2 cellular contexts compared by ENCODE assay signal in the genomic region with DNA sequence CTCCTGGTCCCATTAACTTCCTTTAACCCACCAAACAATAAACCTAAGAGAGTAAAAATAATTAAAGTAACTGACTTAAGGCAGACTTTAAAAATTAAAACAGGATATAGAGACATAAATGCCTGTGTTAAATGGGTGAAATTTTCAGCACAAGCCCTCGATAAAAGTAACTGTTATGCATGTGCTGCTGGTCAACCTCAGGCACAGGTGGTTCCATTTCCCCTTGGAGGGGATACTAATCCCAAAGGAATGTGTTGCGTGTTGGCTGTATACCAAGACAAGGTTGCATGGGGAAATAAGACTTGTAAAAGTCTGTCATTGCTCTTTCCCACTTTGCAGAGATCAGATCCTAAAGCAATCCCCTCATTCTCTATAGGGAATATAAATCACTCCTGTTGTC.
TF ChIP-seq lines count a peak whose summit lies in the region.

No MANE protein-coding gene starts in this region.

TF ChIP-seq in IMR-90, 13 proteins besides CTCF, POLR2A, EP300 and RAD21:
- TF ChIP-seq MXI1 (IDR thresholded peaks at IDR 0.05; ENCODE audit: borderline replicate concordance, low read depth, low read length) (no peak), BHLHE40 (IDR thresholded peaks at IDR 0.05; ENCODE audit: low read depth, low read length) (no peak), CEBPB (IDR thresholded peaks at IDR 0.05; ENCODE audit: low read depth, low read length) (no peak), NFE2L2 (IDR thresholded peaks at IDR 0.05; ENCODE audit: low read depth, low read length) (no peak), ELK1 (IDR thresholded peaks at IDR 0.05; ENCODE audit: borderline replicate concordance, low read depth, low read length) (no peak), CHD1 (IDR thresholded peaks at IDR 0.05; ENCODE audit: low read depth, low read length) (no peak), MAFK (IDR thresholded peaks at IDR 0.05; ENCODE audit: low read depth, low read length) (no peak), RCOR1 (IDR thresholded peaks at IDR 0.05; ENCODE audit: insufficient replicate concordance, low read length) (no peak), RFX5 (IDR thresholded peaks at IDR 0.05; ENCODE audit: low read depth, low read length) (no peak), USF2 (IDR thresholded peaks at IDR 0.05; ENCODE audit: low read depth, low read length) (no peak), FOS (IDR thresholded peaks at IDR 0.05; ENCODE audit: low read depth, low read length) (no peak), MAZ (IDR thresholded peaks at IDR 0.05; ENCODE audit: borderline replicate concordance, low read depth, low read length) (no peak)

TF ChIP-seq in K562, 482 proteins besides CTCF, POLR2A, EP300 and RAD21 (continues in another document):
- TF ChIP-seq BRD4 (IDR thresholded peaks at IDR 0.05) (no peak), LEF1 (IDR thresholded peaks at IDR 0.05) (no peak), E2F6 (IDR thresholded peaks at IDR 0.05; ENCODE audit: borderline replicate concordance in 1 of 2, extremely low read depth in 1 of 2, insufficient read depth in 1 of 2, insufficient read length in 1 of 2, low read depth in 1 of 2, low read length in 1 of 2, poor library complexity in 1 of 2, severe bottlenecking in 1 of 2) (no peak), ATF6 (CRISPR knock-in tag; IDR thresholded peaks at IDR 0.05) (no peak), STAT6 (CRISPR knock-in tag; IDR thresholded peaks at IDR 0.05) (no peak), MYNN (IDR thresholded peaks at IDR 0.05) (no peak), MYNN (CRISPR knock-in tag; IDR thresholded peaks at IDR 0.05) (no peak), ID3 (CRISPR knock-in tag; IDR thresholded peaks at IDR 0.05) (no peak), ID3 (tag; IDR thresholded peaks at IDR 0.05) (0 out of 2 replicates have a peak, but pooled peaks have one; percentile 41), MGA (IDR thresholded peaks at IDR 0.05) (0 out of 2 replicates have a peak, but pooled peaks have one; percentile 14), MYC (IDR thresholded peaks at IDR 0.05; ENCODE audit: low read depth, low read length) (no peak), MYC (CRISPR knock-in tag; IDR thresholded peaks at IDR 0.05; ENCODE audit: borderline replicate concordance, low read depth) (no peak), MTA1 (IDR thresholded peaks at IDR 0.05; ENCODE audit: borderline replicate concordance) (no peak), ZNF644 (tag; IDR thresholded peaks at IDR 0.05; ENCODE audit: low read depth) (no peak), GABPB1 (CRISPR knock-in tag; IDR thresholded peaks at IDR 0.05) (no peak), C11orf30 (IDR thresholded peaks at IDR 0.05; ENCODE audit: low read depth) (no peak), GABPA (tag; conservative IDR thresholded peaks at IDR 0.05; ENCODE audit: low read depth) (no peak), MTA2 (IDR thresholded peaks at IDR 0.05; ENCODE audit: low read depth) (no peak), MEIS2 (IDR thresholded peaks at IDR 0.05; ENCODE audit: partially characterized antibody) (peak; percentile 68), ESRRB (CRISPR knock-in tag; IDR thresholded peaks at IDR 0.05; ENCODE audit: borderline replicate concordance) (no peak), ZNF146 (CRISPR knock-in tag; IDR thresholded peaks at IDR 0.05; ENCODE audit: unreplicated experiment) (no peak), NR2F6 (CRISPR knock-in tag; IDR thresholded peaks at IDR 0.05) (no peak), RB1 (IDR thresholded peaks at IDR 0.05; ENCODE audit: low read depth) (no peak), TRIM28 (IDR thresholded peaks at IDR 0.05) (no peak), CSDE1 (IDR thresholded peaks at IDR 0.05) (0 out of 4 replicates have a peak, but pooled peaks of 1 of the 2 experiments have one; percentile 59), ATF1 (CRISPR knock-in tag; IDR thresholded peaks at IDR 0.05) (no peak), ATF1 (tag; IDR thresholded peaks at IDR 0.05) (no peak), PML (IDR thresholded peaks at IDR 0.05; ENCODE audit: low read length) (no peak)
- TF ChIP-seq, protein P1, sequence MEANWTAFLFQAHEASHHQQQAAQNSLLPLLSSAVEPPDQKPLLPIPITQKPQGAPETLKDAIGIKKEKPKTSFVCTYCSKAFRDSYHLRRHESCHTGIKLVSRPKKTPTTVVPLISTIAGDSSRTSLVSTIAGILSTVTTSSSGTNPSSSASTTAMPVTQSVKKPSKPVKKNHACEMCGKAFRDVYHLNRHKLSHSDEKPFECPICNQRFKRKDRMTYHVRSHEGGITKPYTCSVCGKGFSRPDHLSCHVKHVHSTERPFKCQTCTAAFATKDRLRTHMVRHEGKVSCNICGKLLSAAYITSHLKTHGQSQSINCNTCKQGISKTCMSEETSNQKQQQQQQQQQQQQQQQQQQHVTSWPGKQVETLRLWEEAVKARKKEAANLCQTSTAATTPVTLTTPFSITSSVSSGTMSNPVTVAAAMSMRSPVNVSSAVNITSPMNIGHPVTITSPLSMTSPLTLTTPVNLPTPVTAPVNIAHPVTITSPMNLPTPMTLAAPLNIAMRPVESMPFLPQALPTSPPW (CRISPR knock-in tag; IDR thresholded peaks at IDR 0.05): no peak
- TF ChIP-seq, protein P2, sequence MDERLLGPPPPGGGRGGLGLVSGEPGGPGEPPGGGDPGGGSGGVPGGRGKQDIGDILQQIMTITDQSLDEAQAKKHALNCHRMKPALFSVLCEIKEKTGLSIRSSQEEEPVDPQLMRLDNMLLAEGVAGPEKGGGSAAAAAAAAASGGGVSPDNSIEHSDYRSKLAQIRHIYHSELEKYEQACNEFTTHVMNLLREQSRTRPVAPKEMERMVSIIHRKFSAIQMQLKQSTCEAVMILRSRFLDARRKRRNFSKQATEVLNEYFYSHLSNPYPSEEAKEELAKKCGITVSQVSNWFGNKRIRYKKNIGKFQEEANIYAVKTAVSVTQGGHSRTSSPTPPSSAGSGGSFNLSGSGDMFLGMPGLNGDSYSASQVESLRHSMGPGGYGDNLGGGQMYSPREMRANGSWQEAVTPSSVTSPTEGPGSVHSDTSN (CRISPR knock-in tag; IDR thresholded peaks at IDR 0.05; ENCODE audit: low read depth): 0 out of 2 replicates have a peak, but pooled peaks have one; percentile 9
- TF ChIP-seq, protein P2 (tag; conservative IDR thresholded peaks at IDR 0.05; ENCODE audit: low read depth): no peak
